Comparison of ENCODE assay signal across 1 cellular context in the genomic region with DNA sequence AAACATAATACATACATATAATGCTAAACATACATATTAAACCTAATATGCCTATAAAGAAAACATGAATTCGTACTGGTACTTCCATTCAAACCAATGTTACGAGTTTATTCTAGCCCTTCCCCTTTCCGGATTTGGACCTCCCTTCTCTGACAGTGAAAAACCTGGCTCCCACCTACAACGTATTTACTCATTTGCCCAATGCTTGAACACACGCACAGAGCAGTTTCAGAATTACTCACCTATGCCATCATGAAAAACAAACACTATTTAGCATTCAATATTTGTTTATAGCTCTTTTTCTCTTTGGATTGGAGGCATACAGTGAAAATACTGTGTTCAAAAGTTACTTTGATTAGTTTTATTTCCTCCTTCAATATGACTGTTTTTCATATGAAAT.
TF ChIP-seq lines count a peak whose summit lies in the region.

No MANE protein-coding gene starts in this region.

TF ChIP-seq in HepG2, 621 proteins besides CTCF, POLR2A, EP300 and RAD21 (continued from another document):
- TF ChIP-seq, protein P1, sequence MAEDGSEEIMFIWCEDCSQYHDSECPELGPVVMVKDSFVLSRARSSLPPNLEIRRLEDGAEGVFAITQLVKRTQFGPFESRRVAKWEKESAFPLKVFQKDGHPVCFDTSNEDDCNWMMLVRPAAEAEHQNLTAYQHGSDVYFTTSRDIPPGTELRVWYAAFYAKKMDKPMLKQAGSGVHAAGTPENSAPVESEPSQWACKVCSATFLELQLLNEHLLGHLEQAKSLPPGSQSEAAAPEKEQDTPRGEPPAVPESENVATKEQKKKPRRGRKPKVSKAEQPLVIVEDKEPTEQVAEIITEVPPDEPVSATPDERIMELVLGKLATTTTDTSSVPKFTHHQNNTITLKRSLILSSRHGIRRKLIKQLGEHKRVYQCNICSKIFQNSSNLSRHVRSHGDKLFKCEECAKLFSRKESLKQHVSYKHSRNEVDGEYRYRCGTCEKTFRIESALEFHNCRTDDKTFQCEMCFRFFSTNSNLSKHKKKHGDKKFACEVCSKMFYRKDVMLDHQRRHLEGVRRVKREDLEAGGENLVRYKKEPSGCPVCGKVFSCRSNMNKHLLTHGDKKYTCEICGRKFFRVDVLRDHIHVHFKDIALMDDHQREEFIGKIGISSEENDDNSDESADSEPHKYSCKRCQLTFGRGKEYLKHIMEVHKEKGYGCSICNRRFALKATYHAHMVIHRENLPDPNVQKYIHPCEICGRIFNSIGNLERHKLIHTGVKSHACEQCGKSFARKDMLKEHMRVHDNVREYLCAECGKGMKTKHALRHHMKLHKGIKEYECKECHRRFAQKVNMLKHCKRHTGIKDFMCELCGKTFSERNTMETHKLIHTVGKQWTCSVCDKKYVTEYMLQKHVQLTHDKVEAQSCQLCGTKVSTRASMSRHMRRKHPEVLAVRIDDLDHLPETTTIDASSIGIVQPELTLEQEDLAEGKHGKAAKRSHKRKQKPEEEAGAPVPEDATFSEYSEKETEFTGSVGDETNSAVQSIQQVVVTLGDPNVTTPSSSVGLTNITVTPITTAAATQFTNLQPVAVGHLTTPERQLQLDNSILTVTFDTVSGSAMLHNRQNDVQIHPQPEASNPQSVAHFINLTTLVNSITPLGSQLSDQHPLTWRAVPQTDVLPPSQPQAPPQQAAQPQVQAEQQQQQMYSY (CRISPR knock-in tag; IDR thresholded peaks at IDR 0.05): no peak
- no peak for TF ChIP-seq ISL2 (CRISPR knock-in tag; IDR thresholded peaks at IDR 0.05)
- TF ChIP-seq ZFP82 (CRISPR knock-in tag; IDR thresholded peaks at IDR 0.05; ENCODE audit: borderline replicate concordance): no peak
- TF ChIP-seq ARNT2 (CRISPR knock-in tag; IDR thresholded peaks at IDR 0.05; ENCODE audit: low read depth): no peak
- TF ChIP-seq, protein P2, sequence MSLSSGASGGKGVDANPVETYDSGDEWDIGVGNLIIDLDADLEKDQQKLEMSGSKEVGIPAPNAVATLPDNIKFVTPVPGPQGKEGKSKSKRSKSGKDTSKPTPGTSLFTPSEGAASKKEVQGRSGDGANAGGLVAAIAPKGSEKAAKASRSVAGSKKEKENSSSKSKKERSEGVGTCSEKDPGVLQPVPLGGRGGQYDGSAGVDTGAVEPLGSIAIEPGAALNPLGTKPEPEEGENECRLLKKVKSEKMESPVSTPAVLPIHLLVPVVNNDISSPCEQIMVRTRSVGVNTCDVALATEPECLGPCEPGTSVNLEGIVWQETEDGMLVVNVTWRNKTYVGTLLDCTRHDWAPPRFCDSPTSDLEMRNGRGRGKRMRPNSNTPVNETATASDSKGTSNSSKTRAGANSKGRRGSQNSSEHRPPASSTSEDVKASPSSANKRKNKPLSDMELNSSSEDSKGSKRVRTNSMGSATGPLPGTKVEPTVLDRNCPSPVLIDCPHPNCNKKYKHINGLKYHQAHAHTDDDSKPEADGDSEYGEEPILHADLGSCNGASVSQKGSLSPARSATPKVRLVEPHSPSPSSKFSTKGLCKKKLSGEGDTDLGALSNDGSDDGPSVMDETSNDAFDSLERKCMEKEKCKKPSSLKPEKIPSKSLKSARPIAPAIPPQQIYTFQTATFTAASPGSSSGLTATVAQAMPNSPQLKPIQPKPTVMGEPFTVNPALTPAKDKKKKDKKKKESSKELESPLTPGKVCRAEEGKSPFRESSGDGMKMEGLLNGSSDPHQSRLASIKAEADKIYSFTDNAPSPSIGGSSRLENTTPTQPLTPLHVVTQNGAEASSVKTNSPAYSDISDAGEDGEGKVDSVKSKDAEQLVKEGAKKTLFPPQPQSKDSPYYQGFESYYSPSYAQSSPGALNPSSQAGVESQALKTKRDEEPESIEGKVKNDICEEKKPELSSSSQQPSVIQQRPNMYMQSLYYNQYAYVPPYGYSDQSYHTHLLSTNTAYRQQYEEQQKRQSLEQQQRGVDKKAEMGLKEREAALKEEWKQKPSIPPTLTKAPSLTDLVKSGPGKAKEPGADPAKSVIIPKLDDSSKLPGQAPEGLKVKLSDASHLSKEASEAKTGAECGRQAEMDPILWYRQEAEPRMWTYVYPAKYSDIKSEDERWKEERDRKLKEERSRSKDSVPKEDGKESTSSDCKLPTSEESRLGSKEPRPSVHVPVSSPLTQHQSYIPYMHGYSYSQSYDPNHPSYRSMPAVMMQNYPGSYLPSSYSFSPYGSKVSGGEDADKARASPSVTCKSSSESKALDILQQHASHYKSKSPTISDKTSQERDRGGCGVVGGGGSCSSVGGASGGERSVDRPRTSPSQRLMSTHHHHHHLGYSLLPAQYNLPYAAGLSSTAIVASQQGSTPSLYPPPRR (CRISPR knock-in tag; IDR thresholded peaks at IDR 0.05; ENCODE audit: borderline replicate concordance): no peak
- TF ChIP-seq, protein P3, sequence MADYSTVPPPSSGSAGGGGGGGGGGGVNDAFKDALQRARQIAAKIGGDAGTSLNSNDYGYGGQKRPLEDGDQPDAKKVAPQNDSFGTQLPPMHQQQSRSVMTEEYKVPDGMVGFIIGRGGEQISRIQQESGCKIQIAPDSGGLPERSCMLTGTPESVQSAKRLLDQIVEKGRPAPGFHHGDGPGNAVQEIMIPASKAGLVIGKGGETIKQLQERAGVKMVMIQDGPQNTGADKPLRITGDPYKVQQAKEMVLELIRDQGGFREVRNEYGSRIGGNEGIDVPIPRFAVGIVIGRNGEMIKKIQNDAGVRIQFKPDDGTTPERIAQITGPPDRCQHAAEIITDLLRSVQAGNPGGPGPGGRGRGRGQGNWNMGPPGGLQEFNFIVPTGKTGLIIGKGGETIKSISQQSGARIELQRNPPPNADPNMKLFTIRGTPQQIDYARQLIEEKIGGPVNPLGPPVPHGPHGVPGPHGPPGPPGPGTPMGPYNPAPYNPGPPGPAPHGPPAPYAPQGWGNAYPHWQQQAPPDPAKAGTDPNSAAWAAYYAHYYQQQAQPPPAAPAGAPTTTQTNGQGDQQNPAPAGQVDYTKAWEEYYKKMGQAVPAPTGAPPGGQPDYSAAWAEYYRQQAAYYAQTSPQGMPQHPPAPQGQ (CRISPR knock-in tag; IDR thresholded peaks at IDR 0.05; ENCODE audit: borderline replicate concordance): no peak
- no peak for TF ChIP-seq ZNF549 (CRISPR knock-in tag; IDR thresholded peaks at IDR 0.05)
- no peak for TF ChIP-seq SALL1 (CRISPR knock-in tag; IDR thresholded peaks at IDR 0.05)
- TF ChIP-seq, protein P4, sequence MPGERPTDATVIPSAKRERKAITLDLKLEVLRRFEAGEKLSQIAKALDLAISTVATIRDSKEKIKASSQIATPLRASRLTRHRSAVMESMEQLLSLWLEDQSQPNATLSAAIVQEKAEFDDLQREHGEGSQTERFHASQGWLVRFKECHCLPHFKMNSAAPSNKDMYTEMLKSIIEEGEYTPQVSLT (CRISPR knock-in tag; IDR thresholded peaks at IDR 0.05; ENCODE audit: borderline replicate concordance, low read depth): no peak
- TF ChIP-seq, protein P5, sequence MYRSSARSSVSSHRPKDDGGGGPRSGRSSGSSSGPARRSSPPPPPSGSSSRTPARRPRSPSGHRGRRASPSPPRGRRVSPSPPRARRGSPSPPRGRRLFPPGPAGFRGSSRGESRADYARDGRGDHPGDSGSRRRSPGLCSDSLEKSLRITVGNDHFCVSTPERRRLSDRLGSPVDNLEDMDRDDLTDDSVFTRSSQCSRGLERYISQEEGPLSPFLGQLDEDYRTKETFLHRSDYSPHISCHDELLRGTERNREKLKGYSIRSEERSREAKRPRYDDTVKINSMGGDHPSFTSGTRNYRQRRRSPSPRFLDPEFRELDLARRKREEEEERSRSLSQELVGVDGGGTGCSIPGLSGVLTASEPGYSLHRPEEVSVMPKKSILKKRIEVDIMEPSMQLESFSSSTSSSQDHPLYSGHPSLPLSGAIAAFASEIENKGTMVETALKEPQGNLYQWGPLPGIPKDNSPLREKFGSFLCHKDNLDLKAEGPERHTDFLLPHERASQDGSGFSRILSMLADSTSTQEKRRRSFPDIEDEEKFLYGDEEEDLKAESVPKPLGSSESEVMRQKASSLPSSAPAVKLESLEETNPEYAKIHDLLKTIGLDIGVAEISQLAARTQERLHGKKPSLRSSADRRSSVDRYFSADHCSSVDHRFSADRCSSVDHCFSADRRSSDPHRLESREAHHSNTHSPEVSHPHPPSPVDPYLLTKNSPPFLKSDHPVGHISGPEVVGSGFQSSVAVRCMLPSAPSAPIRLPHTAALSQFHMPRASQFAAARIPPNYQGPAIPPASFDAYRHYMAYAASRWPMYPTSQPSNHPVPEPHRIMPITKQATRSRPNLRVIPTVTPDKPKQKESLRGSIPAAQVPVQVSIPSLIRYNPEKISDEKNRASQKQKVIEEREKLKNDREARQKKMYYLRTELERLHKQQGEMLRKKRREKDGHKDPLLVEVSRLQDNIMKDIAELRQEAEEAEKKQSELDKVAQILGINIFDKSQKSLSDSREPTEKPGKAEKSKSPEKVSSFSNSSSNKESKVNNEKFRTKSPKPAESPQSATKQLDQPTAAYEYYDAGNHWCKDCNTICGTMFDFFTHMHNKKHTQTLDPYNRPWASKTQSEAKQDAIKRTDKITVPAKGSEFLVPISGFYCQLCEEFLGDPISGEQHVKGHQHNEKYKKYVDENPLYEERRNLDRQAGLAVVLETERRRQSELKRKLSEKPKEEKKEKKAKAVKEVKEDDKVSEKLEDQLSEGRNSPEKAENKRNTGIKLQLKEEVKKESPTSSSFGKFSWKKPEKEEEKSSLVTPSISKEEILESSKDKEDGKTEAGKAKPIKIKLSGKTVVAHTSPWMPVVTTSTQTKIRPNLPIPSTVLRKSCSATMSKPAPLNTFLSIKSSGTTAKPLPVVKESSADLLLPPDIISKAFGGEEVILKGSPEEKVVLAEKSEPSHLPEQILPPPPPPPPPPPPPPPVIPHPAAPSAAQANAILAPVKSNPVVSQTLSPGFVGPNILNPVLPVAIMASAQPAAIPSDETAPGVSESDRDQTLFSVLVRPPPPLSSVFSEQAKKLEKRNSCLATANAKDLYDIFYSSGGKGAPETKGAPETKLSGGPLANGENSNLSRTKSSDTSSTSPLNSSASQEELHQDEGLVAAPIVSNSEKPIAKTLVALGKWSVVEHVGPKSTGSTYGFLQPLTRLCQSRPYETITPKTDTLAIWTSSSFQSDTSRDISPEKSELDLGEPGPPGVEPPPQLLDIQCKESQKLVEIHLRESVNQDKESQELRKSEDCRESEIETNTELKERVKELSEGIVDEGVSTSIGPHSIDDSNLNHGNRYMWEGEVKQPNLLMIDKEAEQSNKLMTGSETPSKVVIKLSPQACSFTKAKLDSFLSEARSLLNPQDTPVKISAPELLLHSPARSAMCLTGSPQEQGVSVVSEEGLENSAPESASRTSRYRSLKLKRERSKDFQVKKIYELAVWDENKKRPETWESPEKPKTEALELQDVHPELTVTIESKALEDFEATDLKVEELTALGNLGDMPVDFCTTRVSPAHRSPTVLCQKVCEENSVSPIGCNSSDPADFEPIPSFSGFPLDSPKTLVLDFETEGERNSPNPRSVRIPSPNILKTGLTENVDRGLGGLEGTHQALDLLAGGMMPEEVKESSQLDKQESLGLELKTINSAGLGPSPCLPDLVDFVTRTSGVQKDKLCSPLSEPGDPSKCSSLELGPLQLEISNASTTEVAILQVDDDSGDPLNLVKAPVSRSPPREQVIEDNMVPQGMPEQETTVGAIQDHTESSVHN (CRISPR knock-in tag; IDR thresholded peaks at IDR 0.05): no peak
- TF ChIP-seq ZNF780A (CRISPR knock-in tag; IDR thresholded peaks at IDR 0.05): no peak
- TF ChIP-seq MAZ (IDR thresholded peaks at IDR 0.05; ENCODE audit: borderline replicate concordance, low read depth, low read length): no peak
- no peak for TF ChIP-seq MAZ (CRISPR knock-in tag; IDR thresholded peaks at IDR 0.05; ENCODE audit: low read depth)
